Comparison of ENCODE assay signal across 8 cellular contexts in genomic region chr15:74889882-74890768, GRCh38. TPM values are rescaled to one million over a fixed set of nuclear protein-coding genes. Genes with fewer than 3 reads are reported as not detected.
DNase-seq lines count a peak whose midpoint lies in the region; ATAC-seq and TF ChIP-seq lines count a peak whose summit lies in the region.

TSS of gene MPI (plus strand) at chr15:74890042. CDS start at chr15:74890074, 32 bp downstream.

- TF ChIP-seq POLR2A in GM10847 (IDR thresholded peaks at IDR 0.05; ENCODE audit: extremely low read depth, insufficient read length) = peak; percentile 97
- TF ChIP-seq POLR2A in adrenal gland (IDR thresholded peaks at IDR 0.05) = peak in 1 of 2 donors; percentile 47
- peak in 1 of 2 donors; percentile 58 for TF ChIP-seq POLR2A in heart left ventricle (IDR thresholded peaks at IDR 0.05)
- peak; percentile 72 for TF ChIP-seq POLR2A in transverse colon (IDR thresholded peaks at IDR 0.05)

- H3K4me1 Mint-ChIP-seq in T-helper 1 cell treated with Interleukin-12 subunit alpha and Interleukin-12 subunit beta and Interleukin-4 antibody, amounts not matched to agents 30 μg/mL and 1 μg/mL, for 36 hours (ENCODE audit: low read depth) = peaks cover 32% of the 10 kb centered on the region

- peak within 1 kb of the TSS; percentile 13 to 96 (median 81) for H3K4me3 ChIP-seq in adrenal gland
- peak within 1 kb of the TSS; percentile 65 to 96 (median 78) for H3K4me3 ChIP-seq in heart left ventricle
- peak within 1 kb of the TSS; percentile 56 to 98 (median 76) for H3K4me3 ChIP-seq in transverse colon

- DNase-seq in NCI-H1417 (lab: John Stamatoyannopoulos, UW) = peak; percentile 79 to 92 (median 89)
- peak; percentile 85 to 91 (median 88) for DNase-seq in adrenal gland
- DNase-seq in heart left ventricle = peak; percentile 86 to 93 (median 90)
- DNase-seq in posterior cingulate gyrus = peak; percentile 84 to 98 (median 92)
- DNase-seq in transverse colon = peak; percentile 90

- TF ChIP-seq CTCF in adrenal gland (IDR thresholded peaks at IDR 0.05) (peak in 5 of 6 experiments; percentile 24 to 41 (median 27)), heart left ventricle (IDR thresholded peaks at IDR 0.05) (peak in 2 of 12 donors; percentile 7 to 13), transverse colon (IDR thresholded peaks at IDR 0.05) (peak; percentile 13 to 64 (median 29))

- H3K4me3 Mint-ChIP-seq in T-helper 1 cell treated with Interleukin-12 subunit alpha and Interleukin-12 subunit beta and Interleukin-4 antibody, amounts not matched to agents 30 μg/mL and 1 μg/mL, for 36 hours = peak within 1 kb of the TSS; percentile 84

- H3K27me3 Mint-ChIP-seq in T-helper 1 cell treated with Interleukin-12 subunit alpha and Interleukin-12 subunit beta and Interleukin-4 antibody, amounts not matched to agents 30 μg/mL and 1 μg/mL, for 36 hours (ENCODE audit: low read depth) = no peaks in the 10 kb centered on the region

- H3K27me3 ChIP-seq in adrenal gland (no peaks in the 10 kb centered on the region), heart left ventricle (no peaks in the 10 kb centered on the region), transverse colon (no peaks in the 10 kb centered on the region)

- H3K36me3 ChIP-seq in adrenal gland (replicated peaks in 1 of 2) (peaks cover 0 to 17% of the 10 kb centered on the region in 2 donors), heart left ventricle (peaks cover 0 to 17% (median 9%) of the 10 kb centered on the region in 9 donors), transverse colon (no peaks in the 10 kb centered on the region)

- H3K27ac ChIP-seq in adrenal gland (peak within 1 kb of the TSS; percentile 0 to 92 (median 84)), heart left ventricle (peak within 1 kb of the TSS; percentile 18 to 89 (median 84)), transverse colon (peak within 1 kb of the TSS; percentile 82 to 89 (median 84))

- H3K27ac Mint-ChIP-seq in T-helper 1 cell treated with Interleukin-12 subunit alpha and Interleukin-12 subunit beta and Interleukin-4 antibody, amounts not matched to agents 30 μg/mL and 1 μg/mL, for 36 hours = peak within 1 kb of the TSS; percentile 85

- H3K9me3 ChIP-seq in adrenal gland (replicated peaks in 1 of 3) = no peaks in the 10 kb centered on the region
- H3K9me3 ChIP-seq in heart left ventricle = no peaks in the 10 kb centered on the region
- no peaks in the 10 kb centered on the region for H3K9me3 ChIP-seq in transverse colon

- ATAC-seq in HG02588 (IDR thresholded peaks at IDR 0.05; ENCODE audit: unreplicated experiment) (peak; percentile 93), heart left ventricle (peak; percentile 93 to 97 (median 94))

- no peak for TF ChIP-seq EP300 in transverse colon (IDR thresholded peaks at IDR 0.05; ENCODE audit: low read depth)

- H3K9me3 Mint-ChIP-seq in T-helper 1 cell treated with Interleukin-12 subunit alpha and Interleukin-12 subunit beta and Interleukin-4 antibody, amounts not matched to agents 30 μg/mL and 1 μg/mL, for 36 hours = no peaks in the 10 kb centered on the region

- peaks cover 29 to 34% of the 10 kb centered on the region in 2 donors for H3K4me1 ChIP-seq in adrenal gland (replicated peaks in 1 of 2)
- H3K4me1 ChIP-seq in heart left ventricle = peaks cover 2 to 45% (median 25%) of the 10 kb centered on the region in 12 donors
- peaks cover 3 to 52% (median 32%) of the 10 kb centered on the region in 4 donors for H3K4me1 ChIP-seq in transverse colon

- H3K36me3 Mint-ChIP-seq in T-helper 1 cell treated with Interleukin-12 subunit alpha and Interleukin-12 subunit beta and Interleukin-4 antibody, amounts not matched to agents 30 μg/mL and 1 μg/mL, for 36 hours (ENCODE audit: low read depth) = peaks cover 23% of the 10 kb centered on the region

- in situ Hi-C loops in transverse colon (cut with MboI; ENCODE audit: low pct_ligation_motif_present in 1 of 4, low pct_unique_long_range_greater_than_20kb in 1 of 4, low sequenced_read_pairs in 3 of 4) = no loop called here

- intact Hi-C loops in adrenal gland (cut with DNase I) (loop anchor here in 1 of 2 donors (10.0 kb wide), 1 partner anchor 45 kb away; the partner anchor contains the start of gene ULK3), heart left ventricle (cut with DNase I) (loop anchor here in 2 of 10 donors (5.0 to 10.0 kb wide), 2 partner anchors 43 to 45 kb away; partner anchors contain the start of gene ULK3 (in 1 of the 2)), posterior cingulate gyrus (cut with DNase I) (no loop called here), transverse colon (cut with DNase I; ENCODE audit: low total_unique reads) (no loop called here)

- WGBS in adrenal gland, 4 donors = 1 to 3% (median 2%) methylated on average over 26 to 48 of the region's 48 CpGs
- WGBS in heart left ventricle, 4 donors = 2 to 4% (median 3%) methylated on average over 19 to 48 of the region's 48 CpGs
- WGBS in transverse colon (ENCODE audit: low coverage in 1 of 2), 2 donors = 4% methylated on average over 35 of the region's 48 CpGs; no CpG with 5 or more reads in 1 of the 2 donors

RNA-seq across cellular contexts. Expression of gene MPI, which starts in this region (rescaled TPM):
- total RNA-seq in adrenal gland = 100 to 1,000 TPM in 5 of 8 donors, 10 to 100 TPM in 3; 68.7 to 218 (median 125) TPM
- polyA plus RNA-seq in adrenal gland = 100 to 1,000 TPM in 1 of 3 donors, 10 to 100 TPM in 2; 26.2 to 123 (median 37.9) TPM
- total RNA-seq in heart left ventricle = 10 to 100 TPM; 22.4 to 85.7 (median 59.3) TPM
- 10 to 100 TPM; 28.9 to 44.2 TPM for polyA plus RNA-seq in heart left ventricle
- total RNA-seq in transverse colon = 100 to 1,000 TPM in 2 of 4 donors, 10 to 100 TPM in 2; 63.1 to 176 (median 98.4) TPM

Comparison
In these comparisons a context has a peak if more than half of its experiments do, and no peak if none do; other contexts are left out.
1. Peak in every context shown above with its lines: DNase-seq, ATAC-seq, H3K4me3 ChIP-seq and H3K27ac ChIP-seq.